ENCODE assay signal across 19 cellular contexts in genomic region chr5:143547342-143547741, GRCh38.
A peak's percentile ranks its signal among the peaks of the same experiment; 100 is the strongest.
DNase-seq lines count a peak whose midpoint lies in the region; ATAC-seq, FAIRE-seq and TF ChIP-seq lines count a peak whose summit lies in the region.
"Had no signal": no experiment of that assay in that cellular context is flagged by ENCODE, and none has a peak within 500 bp of the region (broad histone marks: within the 10 kb centered on the region; RNA-seq: fewer than 3 reads in every experiment).

No MANE protein-coding gene starts in this region.

- no peaks in the 10 kb centered on the region for H3K79me1 ChIP-seq in H1 (ENCODE audit: low read depth, low read length)

- no peak overlapping the region for H2AK5ac ChIP-seq in H1 (ENCODE audit: low read depth, low read length)

- H2BK120ac ChIP-seq in H1 (replicated peaks; ENCODE audit: low read depth, low read length): no peak overlapping the region

- H3K56ac ChIP-seq in H1 (replicated peaks; ENCODE audit: insufficient read length, low read depth, low read length): no peak overlapping the region

- no peak overlapping the region for H2AFZ ChIP-seq in HepG2 (ENCODE audit: low read length)
- peak overlapping the region; percentile 42; the same call in 1 of the 2 replicates for H2AFZ ChIP-seq in Loucy (ENCODE audit: low read length)
- 0 out of 2 replicates have a peak overlapping the region, but pooled peaks have one; percentile 50 for H2AFZ ChIP-seq in H1 (ENCODE audit: low read length)
- H2AFZ ChIP-seq: GM23338 had no signal

- no peak overlapping the region for H2BK20ac ChIP-seq in H1 (ENCODE audit: low read length)

- in situ Hi-C loops in HepG2 (cut with HindIII; ENCODE audit: extremely low pct_ligation_motif_present, low pct_unique_long_range_greater_than_20kb): no loop called here

- H3K9me3 ChIP-seq in HepG2 (ENCODE audit: low read length): no peaks in the 10 kb centered on the region
- no peaks in the 10 kb centered on the region for H3K9me3 ChIP-seq in right lobe of liver
- H3K9me3 ChIP-seq in Loucy (ENCODE audit: insufficient read depth, low read depth, low read length): no peaks in the 10 kb centered on the region
- H3K9me3 ChIP-seq in H1 (ENCODE audit: insufficient read depth in 2 of 2, low read depth in 1 of 2, low read length in 1 of 2): no peaks in the 10 kb centered on the region; a peak in 1 of 4 replicates
- H3K9me3 ChIP-seq: HAP-1 had no signal

- intact Hi-C loops in HepG2 (cut with micrococcal nuclease; ENCODE audit: unreplicated experiment): no loop called here
- intact Hi-C loops in right lobe of liver (cut with DNase I): no loop called here

- H3K9ac ChIP-seq in HepG2 (ENCODE audit: insufficient read depth, low read depth, low read length): no peak overlapping the region
- no peak overlapping the region for H3K9ac ChIP-seq in Loucy (ENCODE audit: low read depth, low read length, poor library complexity, severe bottlenecking)
- H3K9ac ChIP-seq in H1 (replicated peaks in 1 of 4; ENCODE audit: extremely low read depth in 1 of 4, low read depth in 3 of 4, low read length in 3 of 4): no peak overlapping the region

- H3K4me2 ChIP-seq in HepG2 (ENCODE audit: low read depth, low read length) (peak overlapping the region; percentile 29), Loucy (ENCODE audit: low read depth, low read length, poor library complexity, severe bottlenecking) (no peak overlapping the region), H1 (ENCODE audit: insufficient read depth in 1 of 2, low read depth in 2 of 2, low read length in 2 of 2) (no peak overlapping the region)
- H3K4me2 ChIP-seq: GM23338 had no signal

- TF ChIP-seq CTCF in HepG2 (CRISPR knock-in tag; IDR thresholded peaks at IDR 0.05) (no peak), right lobe of liver (IDR thresholded peaks at IDR 0.05) (no peak), Loucy (conservative IDR thresholded peaks at IDR 0.05; ENCODE audit: low read length) (no peak), H1 (IDR thresholded peaks at IDR 0.05; ENCODE audit: control extremely low read depth in 1 of 3, insufficient read depth in 1 of 3, low read depth in 1 of 3, low read length in 3 of 3) (no peak)

- H2BK12ac ChIP-seq in H1 (ENCODE audit: low read depth, low read length): no peak overlapping the region

- no peak for TF ChIP-seq POLR2A in HepG2 (IDR thresholded peaks at IDR 0.05; ENCODE audit: insufficient read depth in 1 of 2, low read depth in 2 of 2, low read length in 2 of 2)
- TF ChIP-seq POLR2A in right lobe of liver (IDR thresholded peaks at IDR 0.05): no peak
- TF ChIP-seq POLR2A in H1 (IDR thresholded peaks at IDR 0.05; ENCODE audit: control extremely low read depth in 1 of 2, low read depth in 2 of 2, low read length in 2 of 2): no peak

- DNase-seq in HepG2 (ENCODE audit: low spot score): peak; percentile 90
- no peak for DNase-seq in right lobe of liver
- no peak for DNase-seq in H1 (ENCODE audit: low read depth in 1 of 2, low spot score in 2 of 2)
- DNase-seq in iPS-NIHi11 (ENCODE audit: low spot score): no peak
- no peak for DNase-seq in islet precursor cell
- DNase-seq in activated CD4-positive, CD25-positive, alpha-beta regulatory T cell (lab: John Stamatoyannopoulos, UW): no peak
- no peak for DNase-seq in GM03348 (ENCODE audit: low spot score)
- DNase-seq: C1 segment of cervical spinal cord; Calu3; CD4-positive, alpha-beta T cell; DMS 273 treated with DMSO at 0.1 percent for 48 hours; DMS79 treated with DMSO at 0.1 percent for 48 hours; GDM1; KG1 had no signal

- no peaks in the 10 kb centered on the region for H3K36me3 ChIP-seq in HepG2 (replicated peaks in 1 of 2; ENCODE audit: control insufficient read depth in 1 of 2, insufficient read depth in 2 of 2, low read length in 2 of 2)
- H3K36me3 ChIP-seq in right lobe of liver: no peaks in the 10 kb centered on the region
- no peaks in the 10 kb centered on the region for H3K36me3 ChIP-seq in Loucy (ENCODE audit: insufficient read depth, low read length)
- H3K36me3 ChIP-seq in H1 (ENCODE audit: control insufficient read depth in 2 of 4, insufficient read depth in 4 of 4, low read length in 3 of 4): no peaks in the 10 kb centered on the region
- H3K36me3 ChIP-seq: HAP-1 had no signal

- POLR2A ChIA-PET in HepG2 (lab: Yijun Ruan, JAX) (no interaction called here), H1 (lab: Charles Lee; ENCODE audit: partially characterized antibody) (no interaction called here)

- H4K91ac ChIP-seq in H1 (replicated peaks; ENCODE audit: insufficient read length, low read length): no peak overlapping the region

- peak in 1 of 2 experiments; percentile 93; a peak in 2 of 4 replicates for TF ChIP-seq EP300 in HepG2 (IDR thresholded peaks at IDR 0.05; ENCODE audit: low read depth in 2 of 2, low read length in 2 of 2)
- TF ChIP-seq EP300 in HepG2 (CRISPR knock-in tag; IDR thresholded peaks at IDR 0.05; ENCODE audit: borderline replicate concordance): peak; percentile 69; the same call in 1 of the 2 replicates
- TF ChIP-seq EP300 in H1 (IDR thresholded peaks at IDR 0.05; ENCODE audit: borderline replicate concordance in 1 of 2, low read depth in 2 of 2, low read length in 2 of 2): no peak

- H3F3A ChIP-seq in Loucy (ENCODE audit: low read depth): no peaks in the 10 kb centered on the region

- BruUV-seq in HepG2 (replicated peaks; lab: Mats Ljungman, UMichigan): no TSS peak

- H3K9me2 ChIP-seq in Loucy (replicated peaks; ENCODE audit: low read depth, low read length): no peaks in the 10 kb centered on the region

- no peak overlapping the region for H2BK5ac ChIP-seq in H1 (ENCODE audit: low read depth, low read length)

- TF ChIP-seq RAD21 in HepG2 (CRISPR knock-in tag; IDR thresholded peaks at IDR 0.05): no peak
- no peak for TF ChIP-seq RAD21 in H1 (IDR thresholded peaks at IDR 0.05 in 1 of 2, conservative IDR thresholded peaks at IDR 0.05 in 1 of 2; ENCODE audit: low read depth in 2 of 2, low read length in 2 of 2)

- H4K20me1 ChIP-seq in HepG2 (ENCODE audit: insufficient read depth, low read length): no peaks in the 10 kb centered on the region
- H4K20me1 ChIP-seq in Loucy (ENCODE audit: insufficient read depth, low read length, poor library complexity, severe bottlenecking): no peaks in the 10 kb centered on the region
- H4K20me1 ChIP-seq in H1 (replicated peaks in 1 of 2; ENCODE audit: control insufficient read depth in 1 of 2, insufficient read depth in 2 of 2, low read length in 2 of 2): no peaks in the 10 kb centered on the region

- H3K27me3 ChIP-seq in HepG2 (ENCODE audit: control insufficient read depth in 1 of 2, insufficient read depth in 2 of 2, low read length in 2 of 2) (no peaks in the 10 kb centered on the region), right lobe of liver (no peaks in the 10 kb centered on the region), Loucy (ENCODE audit: insufficient read depth, low read length, poor library complexity, severe bottlenecking) (no peaks in the 10 kb centered on the region), H1 (replicated peaks in 1 of 4; ENCODE audit: control insufficient read depth in 3 of 4, extremely low read depth in 1 of 4, insufficient read depth in 3 of 4, low read length in 3 of 4) (no peaks in the 10 kb centered on the region)

- H3K23me2 ChIP-seq in H1 (ENCODE audit: low read depth, low read length): no peaks in the 10 kb centered on the region

- no peak overlapping the region for H3K23ac ChIP-seq in H1 (ENCODE audit: insufficient read length)

- CTCF ChIA-PET in HepG2 (lab: Yijun Ruan, JAX; ENCODE audit: low intra/inter-chr PET ratio, low total read pairs): no interaction called here
- CTCF ChIA-PET in H1 (lab: Charles Lee; ENCODE audit: partially characterized antibody): interaction anchor here (0.8 to 1.0 kb wide), 2 partner anchors 11 to 292 kb away, joined by 3 read pairs; no protein-coding TSS in a partner anchor

- no peak overlapping the region for H2BK15ac ChIP-seq in H1 (ENCODE audit: low read length)

- no peak overlapping the region for H3K14ac ChIP-seq in H1 (ENCODE audit: insufficient read length)

- no peak overlapping the region for H4K5ac ChIP-seq in H1 (ENCODE audit: insufficient read length, low read depth, low read length)

- H3K4me3 ChIP-seq in HepG2 (replicated peaks in 1 of 3; ENCODE audit: insufficient read depth in 1 of 3, low read depth in 2 of 3, low read length in 3 of 3): no peak overlapping the region
- no peak overlapping the region for H3K4me3 ChIP-seq in right lobe of liver
- H3K4me3 ChIP-seq in Loucy (ENCODE audit: low read length, poor library complexity, severe bottlenecking): no peak overlapping the region
- no peak overlapping the region for H3K4me3 ChIP-seq in H1 (ENCODE audit: extremely low read depth in 1 of 4, insufficient read depth in 2 of 4, low read depth in 3 of 4, low read length in 4 of 4)
- H3K4me3 ChIP-seq: GM23338, HAP-1 had no signal

- no peaks in the 10 kb centered on the region for H3K79me2 ChIP-seq in HepG2 (ENCODE audit: insufficient read depth, low read length)
- no peaks in the 10 kb centered on the region for H3K79me2 ChIP-seq in Loucy (ENCODE audit: insufficient read depth, low read length)
- H3K79me2 ChIP-seq in H1 (ENCODE audit: control insufficient read depth in 1 of 2, insufficient read depth in 2 of 2, low read length in 2 of 2): no peaks in the 10 kb centered on the region

- H3K4me1 ChIP-seq in HepG2 (ENCODE audit: insufficient read depth, low read length) (peaks cover 62% of the 10 kb centered on the region), right lobe of liver (no peaks in the 10 kb centered on the region), Loucy (ENCODE audit: insufficient read depth, low read length, poor library complexity, severe bottlenecking) (peaks cover under 1% of the 10 kb centered on the region), H1 (replicated peaks in 1 of 4; ENCODE audit: control insufficient read depth in 3 of 4, insufficient read depth in 4 of 4, low read length in 3 of 4) (no peaks in the 10 kb centered on the region; a peak in 1 of 7 replicates)
- H3K4me1 ChIP-seq: HAP-1 had no signal

- H3K27ac ChIP-seq in HepG2 (ENCODE audit: extremely low read length, insufficient read depth, low read length): peak overlapping the region; percentile 39
- H3K27ac ChIP-seq in right lobe of liver: no peak overlapping the region
- no peak overlapping the region for H3K27ac ChIP-seq in H1 (ENCODE audit: low read depth, low read length)
- H3K27ac ChIP-seq: HL-60 had no signal

- no peak overlapping the region for H3K4ac ChIP-seq in H1 (replicated peaks; ENCODE audit: insufficient read length, low read depth, low read length)

- ATAC-seq in HepG2 (peak; percentile 77), right lobe of liver (no peak)
- ATAC-seq: GM23338 had no signal

- H4K8ac ChIP-seq in H1 (ENCODE audit: extremely low read depth, insufficient read depth, low read length): no peak overlapping the region

- peak; percentile 57 for FAIRE-seq in HepG2 (lab: Jason Lieb, UNC)
- FAIRE-seq in H1 (lab: Jason Lieb, UNC): no peak
- FAIRE-seq: GM18507 had no signal

- no peak overlapping the region for H3K18ac ChIP-seq in H1 (ENCODE audit: extremely low read depth, low read length)

TF ChIP-seq in HepG2, 621 proteins besides CTCF, POLR2A, EP300 and RAD21 (continues in another document):
- TF ChIP-seq ZNF703 (CRISPR knock-in tag; IDR thresholded peaks at IDR 0.05; ENCODE audit: borderline replicate concordance) (no peak), DR1 (CRISPR knock-in tag; IDR thresholded peaks at IDR 0.05) (no peak)

TF ChIP-seq in H1, 55 proteins besides CTCF, POLR2A, EP300 and RAD21 (continues in another document):
- TF ChIP-seq SP4 (IDR thresholded peaks at IDR 0.05; ENCODE audit: low read length): no peak
- no peak for TF ChIP-seq HDAC6 (IDR thresholded peaks at IDR 0.05; ENCODE audit: low read depth, low read length)
- no peak for TF ChIP-seq JUND (IDR thresholded peaks at IDR 0.05; ENCODE audit: low read length)

Comparison
In these comparisons a context has a peak if more than half of its experiments do, and no peak if none do; other contexts are left out.
1. Of the 41 proteins assayed by ChIP-seq in both HepG2 and H1: peak only in HepG2: ATF2, EP300, HDAC2, KDM1A, RXRA and YY1; only in H1: none; in both: none; in neither: 34; mixed calls (peak in some experiments, not most) for 1.